Comparison of ENCODE assay signal across 1 cellular context in genomic region chr19:10010247-10010691, GRCh38.
TF ChIP-seq lines count a peak whose summit lies in the region.

COL5A3 (minus strand) TSS chr19:10010504; CDS start chr19:10010385, 119 bp downstream.

TF ChIP-seq in K562, 482 proteins besides CTCF, POLR2A, EP300 and RAD21 (continued from another document):
- no peak for TF ChIP-seq ARID4B (CRISPR knock-in tag; IDR thresholded peaks at IDR 0.05)
- no peak for TF ChIP-seq CBX3 (IDR thresholded peaks at IDR 0.05; ENCODE audit: borderline replicate concordance in 1 of 2, low read length in 2 of 2)
